Comparison of ENCODE assay signal across 22 cellular contexts in the genomic region with DNA sequence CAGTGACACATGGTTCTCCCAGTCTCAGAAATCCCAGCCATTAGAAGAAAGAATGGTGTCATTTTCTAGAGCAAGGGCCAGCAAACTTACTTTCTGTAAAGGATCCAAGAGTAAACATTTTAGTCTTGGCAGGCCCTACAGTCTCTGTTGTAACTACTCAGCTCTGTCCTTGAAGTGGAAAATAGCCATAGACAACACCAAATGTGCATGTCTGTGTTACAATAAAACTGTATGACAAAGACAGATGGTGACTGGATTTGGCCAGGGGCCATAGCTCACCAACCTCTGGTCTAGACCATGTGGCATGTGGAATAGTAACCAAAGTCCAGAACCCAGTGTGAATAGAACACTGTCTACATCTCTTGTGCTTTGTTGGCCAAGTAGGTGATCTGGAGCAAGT.
"Had no signal": no experiment of that assay in that cellular context is flagged by ENCODE, and none has a peak within 500 bp of the region (broad histone marks: within the 10 kb centered on the region; RNA-seq: fewer than 3 reads in every experiment).

No MANE protein-coding gene starts in this region.

- H3K4me3 ChIP-seq: esophagus squamous epithelium, gastroesophageal sphincter, left lung, lower lobe of right lung, smooth muscle cell, tibial artery, upper lobe of left lung, vagina had no signal

- H3K27ac Mint-ChIP-seq: immature natural killer cell, naive B cell, nephron had no signal

- H3K27me3 ChIP-seq: esophagus squamous epithelium, gastroesophageal sphincter, left lung, tibial artery, upper lobe of left lung, vagina had no signal

- H3K9me3 Mint-ChIP-seq: immature natural killer cell, nephron had no signal

- DNase-seq: dermis blood vessel endothelial cell; esophagus squamous epithelium; foreskin fibroblast; glutamatergic neuron; immature natural killer cell; left lung; lower lobe of right lung; mesenchymal stem cell; midbrain; naive B cell; occipital lobe; stimulated activated CD4-positive, alpha-beta T cell treated with anti-CD3 and anti-CD28 coated beads, Interleukin-2, amount 100 ng/mL, for 48 hours; stimulated activated naive CD4-positive, alpha-beta T cell treated with Interleukin-2 at 50 U/mL for 16 hours; tibial artery had no signal

- H3K4me3 Mint-ChIP-seq: immature natural killer cell, naive B cell, nephron had no signal

- FAIRE-seq: colon, keratinocyte had no signal

- H3K36me3 ChIP-seq: esophagus squamous epithelium, gastroesophageal sphincter, left lung, lower lobe of right lung, tibial artery, upper lobe of left lung, vagina had no signal

- ATAC-seq: gastroesophageal sphincter, left lung had no signal

- H3K9ac ChIP-seq: parathyroid adenoma had no signal

- H3K27ac ChIP-seq: esophagus squamous epithelium, gastroesophageal sphincter, left lung, lower lobe of right lung, parathyroid adenoma, tibial artery, upper lobe of left lung, vagina had no signal

- H3K4me1 Mint-ChIP-seq: immature natural killer cell, naive B cell had no signal

- H3K4me2 ChIP-seq: smooth muscle cell had no signal

- H3K4me1 ChIP-seq: esophagus squamous epithelium, gastroesophageal sphincter, left lung, lower lobe of right lung, parathyroid adenoma, tibial artery, upper lobe of left lung, vagina had no signal

- H3K9me3 ChIP-seq: esophagus squamous epithelium, gastroesophageal sphincter, lower lobe of right lung, tibial artery, upper lobe of left lung, vagina had no signal

- H2AFZ ChIP-seq: parathyroid adenoma had no signal

- H3K36me3 Mint-ChIP-seq: immature natural killer cell, naive B cell had no signal
